In the genomic region with DNA sequence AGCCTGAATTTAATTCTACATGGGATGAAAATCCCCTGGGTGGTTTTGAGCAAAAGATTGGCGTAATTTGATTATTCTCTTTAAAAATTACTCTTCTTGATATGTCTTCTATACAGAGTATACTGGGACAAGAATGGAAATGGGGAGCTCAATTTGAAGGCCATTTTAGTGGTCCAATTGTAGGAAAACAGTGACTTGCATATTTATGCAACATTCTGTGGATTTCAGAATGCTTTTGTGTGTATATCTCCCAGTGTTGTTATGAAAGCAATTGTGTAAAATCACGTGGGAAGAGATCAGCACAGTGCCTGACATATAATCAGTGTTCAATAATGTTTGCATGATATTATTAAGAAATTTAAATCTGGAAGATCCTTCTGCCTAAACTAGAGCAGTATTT, we compare ENCODE assay signal across 29 cellular contexts.
"Had no signal": no experiment of that assay in that cellular context is flagged by ENCODE, and none has a peak within 500 bp of the region (broad histone marks: within the 10 kb centered on the region; RNA-seq: fewer than 3 reads in every experiment).

No MANE protein-coding gene starts in this region.

- H3K4me3 ChIP-seq: colonic mucosa, coronary artery, dorsolateral prefrontal cortex, esophagus muscularis mucosa, esophagus squamous epithelium, gastrocnemius medialis, gastroesophageal sphincter, heart left ventricle, heart right ventricle had no signal

- H3K9me3 Mint-ChIP-seq: endodermal cell had no signal

- H3K27ac Mint-ChIP-seq: dendritic cell treated with granulocyte-macrophage colony-stimulating factor and Interleukin-4, amounts not matched to agents 40 ng/mL and 50 ng/mL, for 4 days; effector memory CD8-positive, alpha-beta T cell; endodermal cell had no signal

- H3K9me3 ChIP-seq: colonic mucosa, esophagus muscularis mucosa, esophagus squamous epithelium, gastrocnemius medialis, gastroesophageal sphincter, heart left ventricle, heart right ventricle had no signal

- H3K4me3 Mint-ChIP-seq: dendritic cell treated with granulocyte-macrophage colony-stimulating factor and Interleukin-4, amounts not matched to agents 40 ng/mL and 50 ng/mL, for 4 days; effector memory CD8-positive, alpha-beta T cell; endodermal cell had no signal

- ATAC-seq: effector memory CD8-positive, alpha-beta T cell; esophagus mucosa; foreskin keratinocyte; gastrocnemius medialis; gastroesophageal sphincter; heart left ventricle; heart right ventricle had no signal

- FAIRE-seq: colon, endometrium, endothelial cell of umbilical vein, frontal cortex had no signal

- DNase-seq: colonic mucosa; cortex of kidney; dermis blood vessel endothelial cell; dorsolateral prefrontal cortex; effector CD4-positive, alpha-beta T cell; effector CD8-positive, alpha-beta T cell; effector memory CD4-positive, alpha-beta T cell; effector memory CD8-positive, alpha-beta T cell; endodermal cell; erythroblast; esophagus squamous epithelium; foreskin fibroblast; foreskin keratinocyte; foreskin melanocyte; gastrocnemius medialis; glutamatergic neuron; head of caudate nucleus; heart left ventricle; heart right ventricle had no signal

- H3K27ac ChIP-seq: colonic mucosa, coronary artery, dorsolateral prefrontal cortex, epithelial cell of prostate, esophagus muscularis mucosa, esophagus squamous epithelium, foreskin keratinocyte, gastrocnemius medialis, gastroesophageal sphincter, heart left ventricle, heart right ventricle had no signal

- H3K4me1 ChIP-seq: colonic mucosa, esophagus muscularis mucosa, esophagus squamous epithelium, foreskin keratinocyte, gastrocnemius medialis, gastroesophageal sphincter, heart left ventricle, heart right ventricle had no signal

- H3K27me3 ChIP-seq: colonic mucosa, esophagus muscularis mucosa, esophagus squamous epithelium, foreskin keratinocyte, gastrocnemius medialis, gastroesophageal sphincter, heart left ventricle, heart right ventricle had no signal

- H3K27me3 Mint-ChIP-seq: dendritic cell treated with granulocyte-macrophage colony-stimulating factor and Interleukin-4, amounts not matched to agents 40 ng/mL and 50 ng/mL, for 4 days; effector memory CD8-positive, alpha-beta T cell had no signal

- H3K36me3 ChIP-seq: colonic mucosa, esophagus muscularis mucosa, esophagus squamous epithelium, gastrocnemius medialis, gastroesophageal sphincter, heart left ventricle, heart right ventricle had no signal
